In the genomic region with DNA sequence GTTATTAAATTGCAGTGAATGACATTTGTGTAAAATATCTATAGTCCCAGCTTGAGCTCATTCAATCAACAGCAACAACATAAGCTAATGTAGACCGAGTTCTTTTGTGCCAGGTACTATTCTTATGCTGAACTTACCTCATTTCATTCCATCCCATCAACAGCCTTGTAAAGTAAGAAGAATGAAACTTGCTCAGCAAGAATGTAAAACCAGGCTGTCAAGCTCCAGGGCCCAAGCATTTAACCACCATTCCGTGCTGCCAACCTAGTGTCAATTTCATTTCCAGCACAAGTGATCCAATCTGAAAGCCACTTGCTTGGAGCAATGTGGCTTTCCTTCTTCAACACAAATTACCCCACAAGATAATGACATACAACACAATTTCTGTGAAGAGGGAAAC, we compare ENCODE assay signal across 21 cellular contexts. TPM values are rescaled to one million over a fixed set of nuclear protein-coding genes. Genes with fewer than 3 reads are reported as not detected.
"Had no signal": no experiment of that assay in that cellular context is flagged by ENCODE, and none has a peak within 500 bp of the region (broad histone marks: within the 10 kb centered on the region; RNA-seq: fewer than 3 reads in every experiment).

No MANE protein-coding gene starts in this region.

- H3K36me3 Mint-ChIP-seq: activated naive CD8-positive, alpha-beta T cell; type B pancreatic cell had no signal

- H3K4me3 ChIP-seq: body of pancreas, esophagus squamous epithelium, left ventricle myocardium inferior, psoas muscle, right lobe of liver, smooth muscle cell had no signal

- H3K27me3 ChIP-seq: body of pancreas, esophagus squamous epithelium, right lobe of liver had no signal

- H3K27me3 Mint-ChIP-seq: activated naive CD8-positive, alpha-beta T cell; stimulated activated naive CD8-positive, alpha-beta T cell treated with anti-CD3 and anti-CD28 coated beads, Interleukin-15, Interleukin-2, amounts not matched to agents 100 ng/mL and 50 ng/mL, for 24 hours; type B pancreatic cell had no signal

- H3K27ac ChIP-seq: body of pancreas, esophagus squamous epithelium, left ventricle myocardium inferior, psoas muscle, right lobe of liver had no signal

- H3K27ac Mint-ChIP-seq: activated naive CD8-positive, alpha-beta T cell; nephron; stimulated activated naive CD8-positive, alpha-beta T cell treated with anti-CD3 and anti-CD28 coated beads, Interleukin-15, Interleukin-2, amounts not matched to agents 100 ng/mL and 50 ng/mL, for 24 hours; type B pancreatic cell had no signal

- H3K36me3 ChIP-seq: left ventricle myocardium inferior, right lobe of liver had no signal

- ATAC-seq: activated CD4-positive, CD25-positive, alpha-beta regulatory T cell treated with anti-CD3 and anti-CD28 coated beads, Interleukin-2, amount 50 U/mL, for 24 hours; body of pancreas; psoas muscle; right lobe of liver had no signal

- H3K9me3 ChIP-seq: body of pancreas, esophagus squamous epithelium, left ventricle myocardium inferior, psoas muscle, right lobe of liver had no signal

- H3K4me1 ChIP-seq: body of pancreas, left ventricle myocardium inferior, psoas muscle, right lobe of liver had no signal

- H3K4me2 ChIP-seq: smooth muscle cell had no signal

- H3K9me3 Mint-ChIP-seq: nephron; stimulated activated naive CD8-positive, alpha-beta T cell treated with anti-CD3 and anti-CD28 coated beads, Interleukin-15, Interleukin-2, amounts not matched to agents 100 ng/mL and 50 ng/mL, for 24 hours; type B pancreatic cell had no signal

- DNase-seq: activated CD4-positive, alpha-beta T cell treated with anti-CD3 and anti-CD28 coated beads, Interleukin-2, amount 50 U/mL, for 1 hour; activated CD8-positive, alpha-beta memory T cell treated with anti-CD3 and anti-CD28 coated beads for 24 hours; activated gamma-delta T cell treated with Interleukin-2 at 50 U/mL for 16 hours; amniotic stem cell; body of pancreas; caudate nucleus; esophagus squamous epithelium; hippocampal formation; left ventricle myocardium inferior; mesenchymal stem cell; nucleus accumbens; psoas muscle; right lobe of liver had no signal

- H3K4me3 Mint-ChIP-seq: activated naive CD8-positive, alpha-beta T cell; nephron; stimulated activated naive CD8-positive, alpha-beta T cell treated with anti-CD3 and anti-CD28 coated beads, Interleukin-15, Interleukin-2, amounts not matched to agents 100 ng/mL and 50 ng/mL, for 24 hours; type B pancreatic cell had no signal

- H3K4me1 Mint-ChIP-seq: nephron had no signal

RNA-seq across cellular contexts. Expression of a gene that starts 36.6 kb away (rescaled TPM):
- total RNA-seq: fibroblast of villous mesenchyme, glomerular endothelial cell, left ventricle myocardium inferior, psoas muscle had no signal
